ENCODE assay signal across 11 cellular contexts in the genomic region with DNA sequence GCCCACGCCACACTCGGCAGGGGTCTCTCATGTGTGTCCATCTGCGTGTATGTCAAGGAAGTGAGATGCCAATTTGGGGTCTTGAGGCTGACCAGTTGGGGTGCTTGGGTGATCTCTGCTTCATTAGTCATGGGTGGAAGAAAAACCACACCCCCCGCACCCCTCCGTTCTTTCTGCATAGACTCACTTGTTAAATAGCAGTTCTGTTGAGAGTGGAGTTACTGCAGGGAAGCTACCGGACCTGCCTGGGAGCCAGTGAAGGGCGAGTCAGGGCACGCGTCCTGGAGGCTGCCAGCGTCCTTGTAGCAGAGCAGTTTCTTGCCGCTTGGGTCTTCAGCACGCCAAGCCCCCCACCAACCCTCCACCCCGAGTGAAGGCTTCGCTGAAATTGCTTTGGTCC. TPM values are rescaled to one million over a fixed set of nuclear protein-coding genes. Genes with fewer than 3 reads are reported as not detected.
DNase-seq lines count a peak whose midpoint lies in the region; ATAC-seq and TF ChIP-seq lines count a peak whose summit lies in the region.
"Had no signal": no experiment of that assay in that cellular context is flagged by ENCODE, and none has a peak within 500 bp of the region (broad histone marks: within the 10 kb centered on the region; RNA-seq: fewer than 3 reads in every experiment).

No MANE protein-coding gene starts in this region.

- TF ChIP-seq POLR2A in GM18526 (IDR thresholded peaks at IDR 0.05; ENCODE audit: extremely low read depth, insufficient read length), result peak; percentile 13
- no peak for TF ChIP-seq POLR2A in spleen (IDR thresholded peaks at IDR 0.05)

- H2AFZ ChIP-seq in fibroblast of lung (ENCODE audit: low read length), result no peak overlapping the region

- DNase-seq in RWPE2 (ENCODE audit: low spot score) (no peak), fibroblast of lung (ENCODE audit: low read depth in 2 of 2) (no peak), spleen (no peak), HAP-1 (ENCODE audit: low spot score in 2 of 2) (no peak), SJCRH30 (no peak)
- DNase-seq: activated naive CD4-positive, alpha-beta T cell treated with Interleukin-2 at 50 U/mL for 16 hours; NCI-H187 treated with DMSO at 0.1 percent for 48 hours had no signal

- H3K36me3 ChIP-seq in RWPE2 (ENCODE audit: low read depth) (peaks cover 58% of the 10 kb centered on the region), fibroblast of lung (ENCODE audit: control insufficient read depth, insufficient read depth, low read length) (peaks cover 17% of the 10 kb centered on the region), spleen (peaks cover 0 to 70% (median 44%) of the 10 kb centered on the region in 6 donors), HAP-1 (replicated peaks) (peaks cover 39% of the 10 kb centered on the region), SJCRH30 (peaks cover 36% of the 10 kb centered on the region)

- TF ChIP-seq CTCF in RWPE2 (IDR thresholded peaks at IDR 0.05; ENCODE audit: poor library complexity, severe bottlenecking) (no peak), fibroblast of lung (conservative IDR thresholded peaks at IDR 0.05 in 1 of 2, IDR thresholded peaks at IDR 0.05 in 1 of 2; ENCODE audit: low read depth in 1 of 2, low read length in 2 of 2) (no peak), spleen (IDR thresholded peaks at IDR 0.05 in 8 of 11, conservative IDR thresholded peaks at IDR 0.05 in 3 of 11) (no peak)

- no peaks in the 10 kb centered on the region for H3K27me3 ChIP-seq in RWPE2 (ENCODE audit: insufficient read depth, poor library complexity, severe bottlenecking)
- H3K27me3 ChIP-seq in fibroblast of lung (ENCODE audit: control insufficient read depth, insufficient read depth, low read length), result no peaks in the 10 kb centered on the region
- H3K27me3 ChIP-seq in spleen (replicated peaks in 1 of 7), result no peaks in the 10 kb centered on the region
- H3K27me3 ChIP-seq in HAP-1 (ENCODE audit: low read depth), result no peaks in the 10 kb centered on the region
- no peaks in the 10 kb centered on the region for H3K27me3 ChIP-seq in SJCRH30
- H3K27me3 ChIP-seq: pancreas had no signal

- H3K4me2 ChIP-seq in fibroblast of lung (ENCODE audit: extremely low read depth, insufficient read depth, low read length), result no peak overlapping the region

- 80 to 87% (median 87%) methylated on average over 11 to 14 of the region's 14 CpGs for WGBS in spleen, 5 donors

- H3K4me1 ChIP-seq in RWPE2 (ENCODE audit: insufficient read depth, poor library complexity, severe bottlenecking) (peaks cover 49% of the 10 kb centered on the region), fibroblast of lung (ENCODE audit: control insufficient read depth, extremely low read depth, insufficient read depth, low read length) (peaks cover 26% of the 10 kb centered on the region), spleen (peaks cover 88 to 100% (median 98%) of the 10 kb centered on the region in 6 donors), HAP-1 (no peaks in the 10 kb centered on the region), SJCRH30 (peaks cover 38% of the 10 kb centered on the region)

- in situ Hi-C loops in HAP-1 (cut with MboI; ENCODE audit: low sequenced_read_pairs), result no loop called here

- no peak overlapping the region for H3K9ac ChIP-seq in fibroblast of lung (ENCODE audit: insufficient read depth, low read length)

- ATAC-seq in RWPE2 (ENCODE audit: low read depth), result peak; percentile 62
- no peak for ATAC-seq in GM21619 (IDR thresholded peaks at IDR 0.05; ENCODE audit: unreplicated experiment)
- ATAC-seq in GM18517 (IDR thresholded peaks at IDR 0.05; ENCODE audit: unreplicated experiment), result no peak
- ATAC-seq: pancreas had no signal

- intact Hi-C loops in spleen (cut with DNase I; ENCODE audit: low total_unique reads), result no loop called here

- H3K27ac ChIP-seq in RWPE2 (ENCODE audit: poor library complexity, severe bottlenecking) (peak overlapping the region; percentile 70), fibroblast of lung (ENCODE audit: insufficient read depth, low read length) (peak overlapping the region; percentile 11), spleen (peak overlapping the region in 6 of 8 donors; percentile 43 to 93 (median 87)), SJCRH30 (no peak overlapping the region)

- H4K20me1 ChIP-seq in fibroblast of lung (ENCODE audit: control insufficient read depth, extremely low read depth, insufficient read depth, low read length), result no peaks in the 10 kb centered on the region

- H3K9me3 ChIP-seq in RWPE2 (ENCODE audit: severe bottlenecking), result no peaks in the 10 kb centered on the region
- H3K9me3 ChIP-seq in fibroblast of lung (ENCODE audit: control insufficient read depth, insufficient read depth, low read depth, low read length), result no peaks in the 10 kb centered on the region
- no peaks in the 10 kb centered on the region for H3K9me3 ChIP-seq in spleen
- H3K9me3 ChIP-seq in HAP-1, result no peaks in the 10 kb centered on the region
- H3K9me3 ChIP-seq in SJCRH30 (replicated peaks), result no peaks in the 10 kb centered on the region
- H3K9me3 ChIP-seq: pancreas had no signal

- H3K79me2 ChIP-seq in fibroblast of lung (ENCODE audit: control insufficient read depth, insufficient read depth, low read length), result no peaks in the 10 kb centered on the region

- H3K4me3 ChIP-seq in RWPE2 (ENCODE audit: severe bottlenecking) (no peak overlapping the region), fibroblast of lung (replicated peaks in 1 of 4; ENCODE audit: control extremely low read depth in 1 of 4, insufficient read depth in 1 of 4, low read depth in 3 of 4, low read length in 4 of 4) (no peak overlapping the region), spleen (no peak overlapping the region), HAP-1 (no peak overlapping the region), SJCRH30 (no peak overlapping the region)
- H3K4me3 ChIP-seq: pancreas had no signal

RNA-seq across cellular contexts. Expression of gene SNN, which starts 8.5 kb away (rescaled TPM):
- total RNA-seq in fibroblast of lung (19.3 and 24.9 TPM in 2 replicates), spleen (10 to 100 TPM; 44.5 to 59.5 (median 49.1) TPM)
- polyA plus RNA-seq in fibroblast of lung (17.5 and 19.8 TPM in 2 replicates), spleen (10 to 100 TPM; 22.3 to 53.7 (median 25.1) TPM)
- 14.9 and 19.2 TPM in 2 replicates for polyA plus RNA-seq in fibroblast of lung (2012)
- polyA minus RNA-seq in fibroblast of lung (ENCODE audit: low replicate concordance), result 10.9 and 16.5 TPM in 2 replicates
- total RNA-seq in SJCRH30 (2014; rRNA removed; shearing (Covaris generic)), result 11.7 and 12.0 TPM in 2 replicates
